In the genomic region with DNA sequence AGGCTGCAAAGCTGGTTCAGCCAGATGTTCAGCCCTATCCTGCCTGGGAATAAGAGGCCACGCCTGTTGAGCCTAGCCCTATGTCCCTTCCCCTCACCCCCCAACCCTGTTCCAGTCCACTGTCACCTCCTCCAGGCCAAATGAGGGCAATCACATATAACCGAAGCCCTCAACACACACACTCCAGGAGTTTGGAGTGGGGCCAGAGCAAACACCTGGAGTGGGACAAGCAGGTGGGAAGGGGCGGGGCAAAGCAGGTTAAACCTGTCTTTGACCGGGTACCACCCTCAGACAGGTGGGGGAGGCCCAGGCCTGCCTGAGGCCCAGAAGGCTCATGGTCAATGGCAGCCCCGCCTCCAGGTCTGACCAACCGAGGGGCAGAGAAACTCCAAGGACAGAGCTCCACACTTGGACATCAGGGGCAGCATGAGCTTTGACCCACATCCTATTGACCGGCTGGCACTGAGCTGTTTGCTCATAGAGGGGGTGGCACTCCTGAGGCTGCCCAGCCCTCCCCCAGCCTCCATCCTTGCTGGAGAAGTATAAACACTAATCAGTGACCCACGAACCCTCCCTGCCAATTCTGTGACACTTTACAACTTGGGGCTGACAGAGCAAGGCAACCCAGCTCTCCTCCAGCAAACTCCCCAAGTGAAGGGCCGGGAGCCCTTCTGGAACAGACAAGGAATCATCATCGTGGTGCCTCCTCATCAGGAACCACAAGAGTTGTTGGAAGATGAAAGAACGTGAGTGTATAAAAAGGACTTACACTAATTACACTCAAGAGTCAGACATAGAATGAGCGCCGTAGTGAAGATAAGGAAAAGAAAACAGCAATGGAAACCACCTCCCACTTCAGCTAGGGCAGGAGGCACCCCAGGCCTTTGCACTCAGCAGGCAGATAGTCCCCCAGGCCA, we compare ENCODE assay signal across 8 cellular contexts. TPM values are rescaled to one million over a fixed set of nuclear protein-coding genes. Genes with fewer than 3 reads are reported as not detected.
DNase-seq lines count a peak whose midpoint lies in the region; ATAC-seq and TF ChIP-seq lines count a peak whose summit lies in the region.

No MANE protein-coding gene starts in this region.

- no peak overlapping the region for H4K8ac ChIP-seq in neuronal stem cell (ENCODE audit: low read depth, low read length)

- H4K91ac ChIP-seq in neuronal stem cell (ENCODE audit: low read depth, low read length, poor library complexity), result no peak overlapping the region

- TF ChIP-seq CTCF in endodermal cell (conservative IDR thresholded peaks at IDR 0.05), result no peak

- peak overlapping the region; percentile 87 for H3K4me3 Mint-ChIP-seq in endodermal cell

- H3K27me3 Mint-ChIP-seq in endodermal cell (ENCODE audit: insufficient read depth), result peaks cover 5% of the 10 kb centered on the region

- H3K9me3 ChIP-seq in endodermal cell (ENCODE audit: control insufficient read depth, low read length) (no peaks in the 10 kb centered on the region), neuronal stem cell (replicated peaks in 1 of 2; ENCODE audit: control insufficient read depth in 2 of 2, insufficient read depth in 1 of 2, low read depth in 1 of 2, low read length in 2 of 2) (peaks cover 0 to 21% of the 10 kb centered on the region in 2 donors)

- H2BK15ac ChIP-seq in neuronal stem cell (ENCODE audit: low read length), result no peak overlapping the region

- H3K79me1 ChIP-seq in neuronal stem cell (ENCODE audit: low read depth, low read length), result peaks cover 2% of the 10 kb centered on the region

- H3K9ac ChIP-seq in endodermal cell (ENCODE audit: extremely low read depth, low read length, poor library complexity, severe bottlenecking) (peak overlapping the region; percentile 64), neuronal stem cell (ENCODE audit: low read depth, low read length, poor library complexity) (peak overlapping the region; percentile 15)

- peak overlapping the region; percentile 60 for H2AK5ac ChIP-seq in neuronal stem cell (ENCODE audit: low read depth, low read length)

- no peak overlapping the region for H3K14ac ChIP-seq in neuronal stem cell (ENCODE audit: low read length)

- H3K27ac Mint-ChIP-seq in endodermal cell, result peak overlapping the region; percentile 5

- H3K36me3 ChIP-seq in endodermal cell (ENCODE audit: control insufficient read depth, insufficient read depth, low read length) (peaks cover 38% of the 10 kb centered on the region), neuronal stem cell (replicated peaks in 1 of 2; ENCODE audit: control insufficient read depth in 2 of 2, insufficient read depth in 2 of 2, low read length in 2 of 2) (peaks cover 2 to 23% of the 10 kb centered on the region in 2 donors)

- H3K4me3 ChIP-seq in endodermal cell (ENCODE audit: low read length) (peak overlapping the region; percentile 90), neuronal stem cell (ENCODE audit: low read length in 2 of 2) (peak overlapping the region in 1 of 2 donors; percentile 49)

- DNase-seq in ELF-1 (ENCODE audit: low read depth, low spot score) (peak; percentile 82), NCI-H2196 (lab: John Stamatoyannopoulos, UW; ENCODE audit: unreplicated experiment) (peak; percentile 85), endodermal cell (peak; percentile 80), neuronal stem cell (ENCODE audit: low spot score) (no peak), left ventricle myocardium superior (no peak), OCI-M2 (lab: John Stamatoyannopoulos, UW; ENCODE audit: unreplicated experiment) (no peak)

- no peak overlapping the region for H3K27ac ChIP-seq in endodermal cell (ENCODE audit: low read depth, low read length)
- no peak overlapping the region for H3K27ac ChIP-seq in neuronal stem cell (replicated peaks; ENCODE audit: low read length)

- H3K18ac ChIP-seq in neuronal stem cell (ENCODE audit: low read length), result no peak overlapping the region

- H3K4me1 ChIP-seq in endodermal cell (ENCODE audit: control insufficient read depth, insufficient read depth, low read length), result peaks cover 5% of the 10 kb centered on the region
- H3K4me1 ChIP-seq in neuronal stem cell (ENCODE audit: control insufficient read depth in 2 of 2, insufficient read depth in 1 of 2, low read depth in 1 of 2, low read length in 2 of 2), result peaks cover 9 to 18% of the 10 kb centered on the region in 2 donors

- 80 to 81% methylated on average over 2 to 11 of the region's 13 CpGs for WGBS in endodermal cell (ENCODE audit: insufficient coverage in 1 of 2, insufficient read length in 1 of 2), 2 experiments
- WGBS in neuronal stem cell (ENCODE audit: extremely low coverage in 2 of 2, insufficient read length in 2 of 2, insufficient replicate concordance in 1 of 2), 2 donors, result no CpG with 5 or more reads among the region's 13 CpGs

- peaks cover 10% of the 10 kb centered on the region for H3K9me3 Mint-ChIP-seq in endodermal cell

- H3K36me3 Mint-ChIP-seq in endodermal cell (ENCODE audit: low read depth), result peaks cover 29% of the 10 kb centered on the region

- ATAC-seq in left ventricle myocardium superior, result no peak
- no peak for ATAC-seq in GM19463 (IDR thresholded peaks at IDR 0.05; ENCODE audit: unreplicated experiment)
- no peak for ATAC-seq in GM21423 (IDR thresholded peaks at IDR 0.05; ENCODE audit: unreplicated experiment)

- intact Hi-C loops in left ventricle myocardium superior (cut with micrococcal nuclease), result no loop called here

- H2BK5ac ChIP-seq in neuronal stem cell (ENCODE audit: low read length), result no peak overlapping the region

- no peak overlapping the region for H2AFZ ChIP-seq in neuronal stem cell (ENCODE audit: low read length)

- H3K4ac ChIP-seq in neuronal stem cell (ENCODE audit: low read length), result no peak overlapping the region

- H3K23ac ChIP-seq in neuronal stem cell (ENCODE audit: low read depth, low read length, poor library complexity), result peak overlapping the region; percentile 61

- H2BK120ac ChIP-seq in neuronal stem cell (ENCODE audit: low read depth, low read length), result no peak overlapping the region

- peaks cover 5% of the 10 kb centered on the region for H3K27me3 ChIP-seq in endodermal cell (ENCODE audit: control insufficient read depth, insufficient read depth, low read length, poor library complexity, severe bottlenecking)
- H3K27me3 ChIP-seq in neuronal stem cell (ENCODE audit: control insufficient read depth in 3 of 3, insufficient read depth in 3 of 3, low read depth in 1 of 3, low read length in 3 of 3), result peaks cover 0 to 37% (median 14%) of the 10 kb centered on the region in 3 experiments

- H3K4me1 Mint-ChIP-seq in endodermal cell, result peaks cover 14% of the 10 kb centered on the region

- H2BK12ac ChIP-seq in neuronal stem cell (ENCODE audit: low read length), result no peak overlapping the region

- H3K4me2 ChIP-seq in neuronal stem cell (ENCODE audit: insufficient read depth, low read length, poor library complexity, severe bottlenecking), result no peak overlapping the region

RNA-seq across cellular contexts. Expression of gene ESRP2, which starts 1.5 kb away (rescaled TPM):
- 10 to 100 TPM; 51.8 to 56.4 TPM for total RNA-seq in endodermal cell
- 5.3 TPM for polyA plus RNA-seq in endodermal cell (2013, experiment 1 of 2)
- polyA plus RNA-seq in endodermal cell (2013, experiment 2 of 2), result 5.1 TPM
- 0.15 TPM for polyA plus RNA-seq in neuronal stem cell (2013, experiment 1 of 2)
- polyA plus RNA-seq in neuronal stem cell (2013, experiment 2 of 2), result 0.12 TPM
- total RNA-seq in left ventricle myocardium superior, result 0.87 TPM

RNA-seq across cellular contexts. Expression of gene PLA2G15, which starts 10.7 kb away (rescaled TPM):
- total RNA-seq in endodermal cell (1 to 10 TPM; 8.7 to 10.0 TPM), left ventricle myocardium superior (33.8 TPM)
- 10.8 TPM for polyA plus RNA-seq in endodermal cell (2013, experiment 1 of 2)
- polyA plus RNA-seq in endodermal cell (2013, experiment 2 of 2), result 10.7 TPM
- 5.4 TPM for polyA plus RNA-seq in neuronal stem cell (2013, experiment 1 of 2)
- polyA plus RNA-seq in neuronal stem cell (2013, experiment 2 of 2), result 5.7 TPM

RNA-seq across cellular contexts. Expression of gene SLC7A6, which starts 29.9 kb away (rescaled TPM):
- total RNA-seq in endodermal cell (10 to 100 TPM; 43.6 to 47.2 TPM), left ventricle myocardium superior (38.2 TPM)
- 20.2 TPM for polyA plus RNA-seq in endodermal cell (2013, experiment 1 of 2)
- 20.7 TPM for polyA plus RNA-seq in endodermal cell (2013, experiment 2 of 2)
- 9.0 TPM for polyA plus RNA-seq in neuronal stem cell (2013, experiment 1 of 2)
- polyA plus RNA-seq in neuronal stem cell (2013, experiment 2 of 2), result 8.7 TPM

Comparison
In these comparisons a context has a peak if more than half of its experiments do, and no peak if none do; other contexts are left out.
1. DNase-seq: peak in ELF-1 (single experiment), NCI-H2196 (single experiment) and endodermal cell (single experiment); none in neuronal stem cell (single experiment), left ventricle myocardium superior (single experiment) and OCI-M2 (single experiment).
2. RNA of gene ESRP2, which starts 1.5 kb away (total RNA-seq): 51.8 to 56.4 TPM in endodermal cell; 0.87 TPM in left ventricle myocardium superior (single experiment); every median in the first group is over 10 times any median in the second.